ENCODE assay signal across 7 cellular contexts in the genomic region with DNA sequence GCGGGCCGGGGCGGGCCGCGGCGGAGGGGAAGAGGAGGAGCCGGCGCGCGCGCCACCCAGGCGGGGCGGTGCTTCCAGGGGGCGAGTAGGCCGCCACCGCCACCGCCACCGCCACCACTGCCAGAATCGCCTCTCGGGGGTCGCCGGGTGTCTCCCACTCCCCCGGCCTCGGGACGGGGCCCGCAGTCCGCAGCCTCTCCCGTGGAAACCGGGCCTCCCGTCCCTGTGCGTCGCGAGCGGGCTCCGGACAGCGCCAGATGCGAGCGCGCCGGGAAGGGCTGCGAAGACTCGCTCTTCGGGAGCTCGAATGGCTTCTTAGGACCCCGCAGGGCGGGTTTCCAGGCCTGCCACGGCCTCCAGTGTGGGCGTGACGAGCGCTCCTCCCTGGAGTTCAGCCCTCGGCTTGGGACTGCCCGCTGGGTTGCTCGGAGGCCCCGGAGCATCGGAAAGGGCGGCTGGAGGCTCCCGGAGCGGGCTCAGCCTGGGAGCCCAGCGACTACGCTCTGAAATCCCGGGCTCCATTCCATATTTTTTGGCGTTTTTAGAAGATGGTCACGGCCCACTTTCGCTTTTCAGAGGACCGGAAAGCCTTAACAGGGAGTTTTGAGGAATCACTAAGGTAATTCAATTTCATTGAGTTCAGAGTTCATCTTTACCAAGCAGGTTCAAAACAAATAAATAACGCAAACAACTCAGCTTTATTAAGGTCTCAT. TPM values are rescaled to one million over a fixed set of nuclear protein-coding genes. Genes with fewer than 3 reads are reported as not detected.
DNase-seq lines count a peak whose midpoint lies in the region; ATAC-seq and TF ChIP-seq lines count a peak whose summit lies in the region.

No MANE protein-coding gene starts in this region.

- DNase-seq in NCI-H1930 (lab: John Stamatoyannopoulos, UW) (peak; percentile 97), T1000 (lab: John Stamatoyannopoulos, UW) (peak; percentile 89), astrocyte of the spinal cord (ENCODE audit: low read depth, low spot score) (peak; percentile 99), hippocampal formation (lab: John Stamatoyannopoulos, UW) (peak; percentile 90 to 92), renal cortical epithelial cell (ENCODE audit: low read depth) (peak; percentile 95)

- peak overlapping the region; percentile 74 for H3K4me3 ChIP-seq in astrocyte of the spinal cord (ENCODE audit: low read depth, low read length)

- TF ChIP-seq CTCF in astrocyte of the spinal cord (IDR thresholded peaks at IDR 0.05; ENCODE audit: low read depth, low read length) = no peak

- ATAC-seq in GM18508 (IDR thresholded peaks at IDR 0.05; ENCODE audit: insufficient read depth, unreplicated experiment) (peak; percentile 64), HG02973 (IDR thresholded peaks at IDR 0.05; ENCODE audit: unreplicated experiment) (peak; percentile 80)

- in situ Hi-C loops in astrocyte of the spinal cord (cut with HindIII; ENCODE audit: low sequenced_read_pairs) = no loop called here

RNA-seq across cellular contexts. Expression of a gene that starts 0.4 kb away (rescaled TPM):
- 26.2 and 75.1 TPM in 2 replicates for total RNA-seq in renal cortical epithelial cell

RNA-seq across cellular contexts. Expression of a gene that starts 47.8 kb away (rescaled TPM):
- 6.3 and 30.2 TPM in 2 replicates for total RNA-seq in renal cortical epithelial cell

RNA-seq across cellular contexts. Expression of a gene that starts 54.9 kb away (rescaled TPM):
- 81.9 and 117 TPM in 2 replicates for total RNA-seq in renal cortical epithelial cell

Comparison
In these comparisons a context has a peak if more than half of its experiments do, and no peak if none do; other contexts are left out.
1. Peak in every context shown above with its lines: DNase-seq, ATAC-seq and H3K4me3 ChIP-seq.